In genomic region chr9:88579363-88579715, GRCh38 we compare ENCODE assay signal across 33 cellular contexts. TPM values are rescaled to one million over a fixed set of nuclear protein-coding genes. Genes with fewer than 3 reads are reported as not detected.
"Had no signal": no experiment of that assay in that cellular context is flagged by ENCODE, and none has a peak within 500 bp of the region (broad histone marks: within the 10 kb centered on the region; RNA-seq: fewer than 3 reads in every experiment).

No MANE protein-coding gene starts in this region.

- H3K4me1 Mint-ChIP-seq: activated T-helper 17 cell treated with anti-CD3 and anti-CD28 coated beads, Interleukin-2, amount 50 U/mL, for 72 hours had no signal

- H3K4me3 Mint-ChIP-seq: activated CD8-positive, alpha-beta T cell treated with anti-CD3 and anti-CD28 coated beads for 36 hours; activated naive CD8-positive, alpha-beta T cell treated with anti-CD3 and anti-CD28 coated beads for 36 hours; activated T-cell treated with anti-CD3 and anti-CD28 coated beads, Interleukin-2, amount 50 U/mL, for 72 hours; activated T-helper 17 cell treated with anti-CD3 and anti-CD28 coated beads, Interleukin-2, amount 50 U/mL, for 72 hours; central memory CD8-positive, alpha-beta T cell; T-helper 2 cell treated with Interferon-gamma antibody and Interleukin-4, amounts not matched to agents 5 μg/mL and 100 μg/mL, for 36 hours had no signal

- H3K4me3 ChIP-seq: cardiac muscle cell, K562, PC-9, SJCRH30, SK-N-MC had no signal

- H3K27ac Mint-ChIP-seq: activated CD8-positive, alpha-beta T cell treated with anti-CD3 and anti-CD28 coated beads for 36 hours; activated naive CD8-positive, alpha-beta T cell treated with anti-CD3 and anti-CD28 coated beads for 36 hours; activated T-cell treated with anti-CD3 and anti-CD28 coated beads, Interleukin-2, amount 50 U/mL, for 72 hours; activated T-helper 17 cell treated with anti-CD3 and anti-CD28 coated beads, Interleukin-2, amount 50 U/mL, for 72 hours; T-helper 2 cell treated with Interferon-gamma antibody and Interleukin-4, amounts not matched to agents 5 μg/mL and 100 μg/mL, for 36 hours had no signal

- H3K36me3 ChIP-seq: cardiac muscle cell, SJCRH30 had no signal

- DNase-seq: activated CD4-positive, alpha-beta T cell treated with anti-CD3 and anti-CD28 coated beads for 1 hour; activated CD4-positive, alpha-beta T cell treated with anti-CD3 and anti-CD28 coated beads for 48 hours; activated CD4-positive, CD25-positive, alpha-beta regulatory T cell; activated CD8-positive, alpha-beta T cell treated with anti-CD3 and anti-CD28 coated beads for 36 hours; activated effector memory CD4-positive, alpha-beta T cell treated with anti-CD3 and anti-CD28 coated beads, Interleukin-2, amount 50 U/mL, for 16 hours; activated naive CD4-positive, alpha-beta T cell; activated naive CD4-positive, alpha-beta T cell treated with anti-CD3 and anti-CD28 coated beads, Interleukin-2, amount 50 U/mL, for 16 hours; activated naive CD8-positive, alpha-beta T cell treated with anti-CD3 and anti-CD28 coated beads for 36 hours; activated T-cell treated with anti-CD3 and anti-CD28 coated beads, Interleukin-2, amount 50 U/mL, for 1 hour; activated T-cell treated with anti-CD3 and anti-CD28 coated beads, Interleukin-2, amount 50 U/mL, for 72 hours; amniotic stem cell; aorta; Karpas-422; NCI-H1092; NCI-H1436 treated with DMSO at 0.1 percent for 48 hours; NCI-H187 treated with DMSO at 0.1 percent for 48 hours; NCI-H2081; NCI-H226; NCI-H524 treated with DMSO at 0.1 percent for 48 hours; NK-92 treated with Interleukin-12 subunit alpha and Interleukin-12 subunit beta, amount 100 ng/mL, for 24 hours; PC-9; SHP77; SJCRH30 had no signal

- H3K36me3 Mint-ChIP-seq: activated naive CD8-positive, alpha-beta T cell treated with anti-CD3 and anti-CD28 coated beads for 36 hours had no signal

- H3K27ac ChIP-seq: cardiac muscle cell, PC-9, SJCRH30, SK-N-MC, VCaP had no signal

- H3K9me3 ChIP-seq: SJCRH30 had no signal

- H3K9me3 Mint-ChIP-seq: activated CD8-positive, alpha-beta T cell treated with anti-CD3 and anti-CD28 coated beads for 36 hours; activated naive CD8-positive, alpha-beta T cell treated with anti-CD3 and anti-CD28 coated beads for 36 hours; activated T-cell treated with anti-CD3 and anti-CD28 coated beads, Interleukin-2, amount 50 U/mL, for 72 hours; activated T-helper 17 cell treated with anti-CD3 and anti-CD28 coated beads, Interleukin-2, amount 50 U/mL, for 72 hours; central memory CD8-positive, alpha-beta T cell; T-helper 2 cell treated with Interferon-gamma antibody and Interleukin-4, amounts not matched to agents 5 μg/mL and 100 μg/mL, for 36 hours had no signal

- H2AFZ ChIP-seq: PC-9 had no signal

- H3K27me3 ChIP-seq: SJCRH30 had no signal

- ATAC-seq: activated CD8-positive, alpha-beta T cell treated with anti-CD3 and anti-CD28 coated beads for 36 hours; activated T-cell treated with anti-CD3 and anti-CD28 coated beads, Interleukin-2, amount 50 U/mL, for 72 hours had no signal

RNA-seq across cellular contexts. Expression of gene NXNL2, which starts 44.4 kb away (rescaled TPM):
- total RNA-seq: activated CD8-positive, alpha-beta memory T cell treated with anti-CD3 and anti-CD28 coated beads for 36 hours; activated CD8-positive, alpha-beta T cell treated with anti-CD3 and anti-CD28 coated beads for 36 hours; activated naive CD8-positive, alpha-beta T cell treated with anti-CD3 and anti-CD28 coated beads for 36 hours; activated T-cell treated with anti-CD3 and anti-CD28 coated beads, Interleukin-2, amount 50 U/mL, for 72 hours; activated T-helper 17 cell treated with anti-CD3 and anti-CD28 coated beads, Interleukin-2, amount 50 U/mL, for 72 hours; cardiac muscle cell; K562; OCI-LY7; SJCRH30; T-helper 1 cell treated with Interleukin-12 subunit alpha and Interleukin-12 subunit beta and Interleukin-4 antibody, amounts not matched to agents 30 ng/mL and 1 ng/mL, for 36 hours had no signal
